32 cellular contexts compared by ENCODE assay signal in the genomic region with DNA sequence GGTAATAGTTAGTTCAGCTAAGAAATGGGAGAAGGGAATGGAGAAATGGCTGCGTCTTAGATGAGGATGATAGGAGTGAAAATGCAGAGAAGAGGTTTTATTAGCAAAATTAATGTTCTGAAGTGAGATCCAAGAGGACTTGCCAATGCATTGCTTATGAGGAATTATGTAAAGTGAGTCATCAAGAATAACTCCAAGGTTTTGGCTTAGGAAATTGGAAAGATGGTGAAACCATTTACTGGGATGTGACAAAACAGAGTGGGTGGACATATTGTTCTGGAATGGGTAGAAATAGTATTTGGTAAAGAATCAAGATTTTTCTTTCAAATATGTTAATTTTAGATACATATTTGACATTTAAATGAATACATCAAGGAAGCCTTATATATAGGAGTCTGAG.
"Had no signal": no experiment of that assay in that cellular context is flagged by ENCODE, and none has a peak within 500 bp of the region (broad histone marks: within the 10 kb centered on the region; RNA-seq: fewer than 3 reads in every experiment).

No MANE protein-coding gene starts in this region.

- H3K36me3 ChIP-seq: gastroesophageal sphincter, pancreas, prostate gland, sigmoid colon, suprapubic skin, tibial artery, upper lobe of right lung had no signal

- H3K9me3 ChIP-seq: gastroesophageal sphincter, pancreas, prostate gland, sigmoid colon, suprapubic skin, tibial artery, upper lobe of right lung had no signal

- ATAC-seq: esophagus mucosa; gastroesophageal sphincter; left colon; naive thymus-derived CD4-positive, alpha-beta T cell; pancreas; stimulated activated memory B cell treated with anti-CD40 and anti-IgM and Interleukin-4, amounts not matched to agents 10 μg/mL and 1 μg/mL and 100 μg/mL, for 72 hours; stimulated activated naive CD8-positive, alpha-beta T cell treated with anti-CD3 and anti-CD28 coated beads, Interleukin-15, amount 100 ng/mL, for 72 hours; upper lobe of right lung had no signal

- H3K27ac ChIP-seq: gastroesophageal sphincter, hepatocyte, pancreas, prostate gland, sigmoid colon, suprapubic skin, tibial artery, upper lobe of right lung, VCaP had no signal

- H3K4me1 ChIP-seq: gastroesophageal sphincter, pancreas, prostate gland, sigmoid colon, suprapubic skin, tibial artery, upper lobe of right lung had no signal

- H3K4me1 Mint-ChIP-seq: activated naive CD4-positive, alpha-beta T cell treated with anti-CD3 and anti-CD28 coated beads, Interleukin-2, amount 10 ng/mL, durations not matched to agents 7 days and 5 days; activated naive CD8-positive, alpha-beta T cell treated with anti-CD3 and anti-CD28 coated beads, Interleukin-2, amount 10 ng/mL, durations not matched to agents 7 days and 5 days; brain; naive thymus-derived CD4-positive, alpha-beta T cell; stimulated activated naive CD8-positive, alpha-beta T cell treated with anti-CD3 and anti-CD28 coated beads, Interleukin-15, amount 100 ng/mL, for 72 hours had no signal

- H2AFZ ChIP-seq: hepatocyte had no signal

- H3K79me2 ChIP-seq: hepatocyte had no signal

- H3K36me3 Mint-ChIP-seq: activated naive CD4-positive, alpha-beta T cell treated with anti-CD3 and anti-CD28 coated beads, Interleukin-2, amount 10 ng/mL, durations not matched to agents 7 days and 5 days; activated naive CD8-positive, alpha-beta T cell treated with anti-CD3 and anti-CD28 coated beads, Interleukin-2, amount 10 ng/mL, durations not matched to agents 7 days and 5 days; brain; naive thymus-derived CD4-positive, alpha-beta T cell; stimulated activated memory B cell treated with anti-CD40 and anti-IgM and Interleukin-4, amounts not matched to agents 10 μg/mL and 1 μg/mL and 100 μg/mL, for 72 hours had no signal

- FAIRE-seq: endothelial cell of umbilical vein, kidney, pancreas had no signal

- H3K4me2 ChIP-seq: hepatocyte, smooth muscle cell had no signal

- H3K27ac Mint-ChIP-seq: activated naive CD4-positive, alpha-beta T cell treated with anti-CD3 and anti-CD28 coated beads, Interleukin-2, amount 10 ng/mL, durations not matched to agents 7 days and 5 days; activated naive CD8-positive, alpha-beta T cell treated with anti-CD3 and anti-CD28 coated beads, Interleukin-2, amount 10 ng/mL, durations not matched to agents 7 days and 5 days; activated T-helper 1 cell treated with anti-CD3 and anti-CD28 coated beads, Interleukin-12 subunit alpha, Interleukin-12 subunit beta, Interleukin-2, Interleukin-4 antibody, amounts not matched to agents 30 ng/mL and 10 ng/mL and 1 ng/mL, durations not matched to agents 14 hours and 24 hours and 36 hours; naive thymus-derived CD4-positive, alpha-beta T cell; stimulated activated naive CD8-positive, alpha-beta T cell treated with anti-CD3 and anti-CD28 coated beads, Interleukin-15, amount 100 ng/mL, for 72 hours had no signal

- H3K27me3 Mint-ChIP-seq: activated naive CD4-positive, alpha-beta T cell treated with anti-CD3 and anti-CD28 coated beads, Interleukin-2, amount 10 ng/mL, durations not matched to agents 7 days and 5 days; activated naive CD8-positive, alpha-beta T cell treated with anti-CD3 and anti-CD28 coated beads, Interleukin-2, amount 10 ng/mL, durations not matched to agents 7 days and 5 days; brain; naive thymus-derived CD4-positive, alpha-beta T cell; stimulated activated memory B cell treated with anti-CD40 and anti-IgM and Interleukin-4, amounts not matched to agents 10 μg/mL and 1 μg/mL and 100 μg/mL, for 72 hours; stimulated activated naive CD8-positive, alpha-beta T cell treated with anti-CD3 and anti-CD28 coated beads, Interleukin-15, amount 100 ng/mL, for 72 hours had no signal

- H3K4me3 Mint-ChIP-seq: activated naive CD4-positive, alpha-beta T cell treated with anti-CD3 and anti-CD28 coated beads, Interleukin-2, amount 10 ng/mL, durations not matched to agents 7 days and 5 days; activated naive CD8-positive, alpha-beta T cell treated with anti-CD3 and anti-CD28 coated beads, Interleukin-2, amount 10 ng/mL, durations not matched to agents 7 days and 5 days; activated T-helper 1 cell treated with anti-CD3 and anti-CD28 coated beads, Interleukin-12 subunit alpha, Interleukin-12 subunit beta, Interleukin-2, Interleukin-4 antibody, amounts not matched to agents 30 ng/mL and 10 ng/mL and 1 ng/mL, durations not matched to agents 14 hours and 24 hours and 36 hours; brain; naive thymus-derived CD4-positive, alpha-beta T cell; stimulated activated memory B cell treated with anti-CD40 and anti-IgM and Interleukin-4, amounts not matched to agents 10 μg/mL and 1 μg/mL and 100 μg/mL, for 72 hours; stimulated activated naive CD8-positive, alpha-beta T cell treated with anti-CD3 and anti-CD28 coated beads, Interleukin-15, amount 100 ng/mL, for 72 hours had no signal

- H3K9me3 Mint-ChIP-seq: activated naive CD8-positive, alpha-beta T cell treated with anti-CD3 and anti-CD28 coated beads, Interleukin-2, amount 10 ng/mL, durations not matched to agents 7 days and 5 days; activated T-helper 1 cell treated with anti-CD3 and anti-CD28 coated beads, Interleukin-12 subunit alpha, Interleukin-12 subunit beta, Interleukin-2, Interleukin-4 antibody, amounts not matched to agents 30 ng/mL and 10 ng/mL and 1 ng/mL, durations not matched to agents 14 hours and 24 hours and 36 hours; brain had no signal

- H3K4me3 ChIP-seq: gastroesophageal sphincter, hepatocyte, pancreas, prostate gland, sigmoid colon, smooth muscle cell, suprapubic skin, tibial artery, upper lobe of right lung had no signal

- DNase-seq: activated CD4-positive, alpha-beta T cell treated with anti-CD3 and anti-CD28 coated beads for 4 hours; activated CD4-positive, alpha-beta T cell treated with anti-CD3 and anti-CD28 coated beads, Interleukin-2, amount 50 U/mL, for 4 hours; activated CD8-positive, alpha-beta memory T cell treated with anti-CD3 and anti-CD28 coated beads, Interleukin-2, amount 50 U/mL, for 4 hours; activated effector memory CD4-positive, alpha-beta T cell treated with anti-CD3 and anti-CD28 coated beads, Interleukin-2, amount 50 U/mL, for 16 hours; activated naive CD4-positive, alpha-beta T cell treated with anti-CD3 and anti-CD28 coated beads, Interleukin-2, amount 10 ng/mL, durations not matched to agents 7 days and 5 days; activated naive CD8-positive, alpha-beta T cell treated with anti-CD3 and anti-CD28 coated beads, Interleukin-2, amount 10 ng/mL, durations not matched to agents 7 days and 5 days; activated T-cell treated with anti-CD3 and anti-CD28 coated beads, Interleukin-2, amount 50 U/mL, for 1 hour; amygdala; kidney; left colon; mammary epithelial cell; midbrain; naive thymus-derived CD4-positive, alpha-beta T cell; pancreas; sigmoid colon; stimulated activated CD4-positive, alpha-beta T cell treated with anti-CD3 and anti-CD28 coated beads, Interleukin-1b, Interleukin-23, amount 100 ng/mL, for 48 hours; stimulated activated CD4-positive, alpha-beta T cell treated with anti-CD3 and anti-CD28 coated beads, Interleukin-4, amount 100 ng/mL, for 4 hours; stimulated activated CD8-positive, alpha-beta memory T cell treated with anti-CD3 and anti-CD28 coated beads, Interleukin-4, amount 100 ng/mL, for 48 hours; stimulated activated naive CD8-positive, alpha-beta T cell treated with anti-CD3 and anti-CD28 coated beads, Interleukin-15, amount 100 ng/mL, for 72 hours; tibial artery; upper lobe of right lung had no signal

- H3K27me3 ChIP-seq: gastroesophageal sphincter, hepatocyte, pancreas, sigmoid colon, suprapubic skin, tibial artery, upper lobe of right lung had no signal
